28 cellular contexts compared by ENCODE assay signal in the genomic region with DNA sequence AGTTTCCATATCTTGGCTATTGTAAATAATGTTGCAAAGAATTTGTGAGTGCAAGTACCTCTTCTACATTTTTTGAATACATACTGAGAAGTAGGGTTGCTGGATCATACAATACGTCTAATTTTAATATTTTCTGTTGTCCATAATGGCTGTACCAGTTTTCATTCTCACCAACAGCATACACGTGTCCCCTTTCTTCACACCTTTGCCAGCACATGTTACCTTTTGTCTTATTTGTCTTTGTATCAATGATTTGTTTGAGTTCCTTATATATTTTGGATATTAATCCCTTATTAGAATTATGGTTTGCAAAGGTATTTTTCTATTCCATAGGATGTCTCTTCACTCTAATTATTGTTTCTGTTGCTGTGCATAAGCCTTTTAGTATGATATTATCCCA.
"Had no signal": no experiment of that assay in that cellular context is flagged by ENCODE, and none has a peak within 500 bp of the region (broad histone marks: within the 10 kb centered on the region; RNA-seq: fewer than 3 reads in every experiment).

No MANE protein-coding gene starts in this region.

- H3K27me3 ChIP-seq: colonic mucosa, dorsolateral prefrontal cortex, esophagus muscularis mucosa, esophagus squamous epithelium, foreskin keratinocyte, gastrocnemius medialis, gastroesophageal sphincter, heart left ventricle, heart right ventricle had no signal

- H3K27ac ChIP-seq: colonic mucosa, coronary artery, dorsolateral prefrontal cortex, epithelial cell of prostate, esophagus muscularis mucosa, esophagus squamous epithelium, foreskin keratinocyte, gastrocnemius medialis, gastroesophageal sphincter, heart left ventricle, heart right ventricle had no signal

- H3K4me1 ChIP-seq: colonic mucosa, esophagus muscularis mucosa, esophagus squamous epithelium, foreskin keratinocyte, gastrocnemius medialis, gastroesophageal sphincter, heart left ventricle, heart right ventricle had no signal

- FAIRE-seq: colon, endometrium, endothelial cell of umbilical vein, frontal cortex had no signal

- H3K36me3 ChIP-seq: colonic mucosa, esophagus muscularis mucosa, esophagus squamous epithelium, gastrocnemius medialis, gastroesophageal sphincter, heart left ventricle, heart right ventricle had no signal

- ATAC-seq: effector memory CD8-positive, alpha-beta T cell; esophagus mucosa; foreskin keratinocyte; gastrocnemius medialis; gastroesophageal sphincter; heart left ventricle; heart right ventricle had no signal

- DNase-seq: colonic mucosa; cortex of kidney; dermis blood vessel endothelial cell; dorsolateral prefrontal cortex; effector CD4-positive, alpha-beta T cell; effector CD8-positive, alpha-beta T cell; effector memory CD4-positive, alpha-beta T cell; effector memory CD8-positive, alpha-beta T cell; endodermal cell; erythroblast; esophagus squamous epithelium; foreskin fibroblast; foreskin keratinocyte; foreskin melanocyte; gastrocnemius medialis; glutamatergic neuron; head of caudate nucleus; heart left ventricle; heart right ventricle had no signal

- H3K4me3 ChIP-seq: colonic mucosa, coronary artery, dorsolateral prefrontal cortex, esophagus muscularis mucosa, esophagus squamous epithelium, gastrocnemius medialis, gastroesophageal sphincter, heart left ventricle, heart right ventricle had no signal

- H3K9me3 ChIP-seq: colonic mucosa, esophagus muscularis mucosa, esophagus squamous epithelium, gastrocnemius medialis, gastroesophageal sphincter had no signal
